Comparison of ENCODE assay signal across 14 cellular contexts in genomic region chr10:93267521-93267920, GRCh38.
A peak's percentile ranks its signal among the peaks of the same experiment; 100 is the strongest.
DNase-seq lines count a peak whose midpoint lies in the region; ATAC-seq, FAIRE-seq and TF ChIP-seq lines count a peak whose summit lies in the region.
"Had no signal": no experiment of that assay in that cellular context is flagged by ENCODE, and none has a peak within 500 bp of the region (broad histone marks: within the 10 kb centered on the region; RNA-seq: fewer than 3 reads in every experiment).

No MANE protein-coding gene starts in this region.

- H3K9me3 Mint-ChIP-seq in stimulated activated naive CD8-positive, alpha-beta T cell treated with anti-CD3 and anti-CD28 coated beads, Interleukin-15, amount 100 ng/mL, for 72 hours = peaks cover 0 to 9% of the 10 kb centered on the region in 2 donors
- H3K9me3 Mint-ChIP-seq: effector memory CD8-positive, alpha-beta T cell had no signal

- no peak overlapping the region for H3K4me2 ChIP-seq in osteoblast (ENCODE audit: insufficient read depth, low read length)
- H3K4me2 ChIP-seq: neural progenitor cell had no signal

- intact Hi-C loops in pancreas (cut with DNase I) = no loop called here

- 22 to 44% methylated on average over 3 of the region's 3 CpGs for WGBS in pancreas, 2 donors

- no peak overlapping the region for H3K4me3 Mint-ChIP-seq in stimulated activated naive CD8-positive, alpha-beta T cell treated with anti-CD3 and anti-CD28 coated beads, Interleukin-15, amount 100 ng/mL, for 72 hours
- H3K4me3 Mint-ChIP-seq: activated naive CD8-positive, alpha-beta T cell treated with anti-CD3 and anti-CD28 coated beads for 36 hours; effector memory CD8-positive, alpha-beta T cell; neural progenitor cell had no signal

- no peak overlapping the region for H3K27ac Mint-ChIP-seq in stimulated activated naive CD8-positive, alpha-beta T cell treated with anti-CD3 and anti-CD28 coated beads, Interleukin-15, amount 100 ng/mL, for 72 hours
- H3K27ac Mint-ChIP-seq: activated naive CD8-positive, alpha-beta T cell treated with anti-CD3 and anti-CD28 coated beads for 36 hours; effector memory CD8-positive, alpha-beta T cell; neural progenitor cell had no signal

- peaks cover 5% of the 10 kb centered on the region for H3K27me3 ChIP-seq in osteoblast (ENCODE audit: insufficient read depth, low read length)
- no peaks in the 10 kb centered on the region for H3K27me3 ChIP-seq in pancreas
- H3K27me3 ChIP-seq: neural progenitor cell, vagina had no signal

- FAIRE-seq in pancreas (lab: Jason Lieb, UNC) = no peak
- FAIRE-seq: HepG2 had no signal

- no peaks in the 10 kb centered on the region for H4K20me1 ChIP-seq in osteoblast (ENCODE audit: insufficient read depth, low read length)

- H3K9me3 ChIP-seq in osteoblast (ENCODE audit: low read depth, low read length) (peaks cover 1% of the 10 kb centered on the region), pancreas (no peaks in the 10 kb centered on the region)
- H3K9me3 ChIP-seq: vagina had no signal

- peak; percentile 73 for ATAC-seq in stimulated activated naive CD8-positive, alpha-beta T cell treated with anti-CD3 and anti-CD28 coated beads, Interleukin-15, amount 100 ng/mL, for 72 hours
- no peak for ATAC-seq in stimulated activated naive CD8-positive, alpha-beta T cell treated with anti-CD3 and anti-CD28 coated beads, Interleukin-15, Interleukin-2, amounts not matched to agents 100 U/mL and 50 U/mL, for 24 hours
- ATAC-seq in HG02623 (IDR thresholded peaks at IDR 0.05; ENCODE audit: unreplicated experiment) (peak; percentile 98), HG03460 (IDR thresholded peaks at IDR 0.05; ENCODE audit: unreplicated experiment) (peak; percentile 99), pancreas (no peak)
- ATAC-seq: effector memory CD8-positive, alpha-beta T cell; HepG2 had no signal

- H3K4me1 Mint-ChIP-seq in stimulated activated naive CD8-positive, alpha-beta T cell treated with anti-CD3 and anti-CD28 coated beads, Interleukin-15, amount 100 ng/mL, for 72 hours = peaks cover 6% of the 10 kb centered on the region

- H3K79me2 ChIP-seq in osteoblast (ENCODE audit: insufficient read depth, low read length) = no peaks in the 10 kb centered on the region

- DNase-seq in stimulated activated naive CD8-positive, alpha-beta T cell treated with anti-CD3 and anti-CD28 coated beads, Interleukin-15, amount 100 ng/mL, for 72 hours = no peak
- no peak for DNase-seq in stimulated activated naive CD8-positive, alpha-beta T cell treated with anti-CD3 and anti-CD28 coated beads, Interleukin-15, Interleukin-2, amounts not matched to agents 100 U/mL and 50 U/mL, for 24 hours
- no peak for DNase-seq in islet precursor cell
- no peak for DNase-seq in NCI-H774 (lab: John Stamatoyannopoulos, UW)
- no peak for DNase-seq in osteoblast (ENCODE audit: insufficient read length, low spot score, missing footprints)
- no peak for DNase-seq in pancreas
- DNase-seq: activated naive CD8-positive, alpha-beta T cell treated with anti-CD3 and anti-CD28 coated beads for 36 hours; effector memory CD8-positive, alpha-beta T cell had no signal

- peaks cover under 1% of the 10 kb centered on the region for H3K4me1 ChIP-seq in osteoblast (ENCODE audit: insufficient read depth, low read length)
- H3K4me1 ChIP-seq in pancreas = no peaks in the 10 kb centered on the region
- H3K4me1 ChIP-seq: vagina had no signal

- H3K27ac ChIP-seq in osteoblast (ENCODE audit: low read depth, low read length) (no peak overlapping the region), pancreas (no peak overlapping the region)
- H3K27ac ChIP-seq: neural progenitor cell, vagina, VCaP had no signal

- H3K36me3 ChIP-seq in osteoblast (ENCODE audit: insufficient read depth, low read length) (no peaks in the 10 kb centered on the region), pancreas (no peaks in the 10 kb centered on the region)
- H3K36me3 ChIP-seq: neural progenitor cell, vagina had no signal

- H3K4me3 ChIP-seq in osteoblast (ENCODE audit: insufficient read depth, low read length) (no peak overlapping the region), pancreas (no peak overlapping the region)
- H3K4me3 ChIP-seq: neural progenitor cell, vagina had no signal

- TF ChIP-seq CTCF in osteoblast (IDR thresholded peaks at IDR 0.05; ENCODE audit: extremely low read depth, low read depth, low read length) = no peak
- TF ChIP-seq CTCF in pancreas (IDR thresholded peaks at IDR 0.05) = no peak

- H2AFZ ChIP-seq in osteoblast (ENCODE audit: low read length) = no peak overlapping the region
- H2AFZ ChIP-seq: neural progenitor cell had no signal

- H3K27me3 Mint-ChIP-seq in stimulated activated naive CD8-positive, alpha-beta T cell treated with anti-CD3 and anti-CD28 coated beads, Interleukin-15, amount 100 ng/mL, for 72 hours = no peaks in the 10 kb centered on the region
- H3K27me3 Mint-ChIP-seq: activated naive CD8-positive, alpha-beta T cell treated with anti-CD3 and anti-CD28 coated beads for 36 hours had no signal

Comparison
In these comparisons a context has a peak if more than half of its experiments do, and no peak if none do; other contexts are left out.
1. ATAC-seq: peak in stimulated activated naive CD8-positive, alpha-beta T cell treated with anti-CD3 and anti-CD28 coated beads, Interleukin-15, amount 100 ng/mL, for 72 hours (single experiment), HG02623 (single experiment) and HG03460 (single experiment); none in stimulated activated naive CD8-positive, alpha-beta T cell treated with anti-CD3 and anti-CD28 coated beads, Interleukin-15, Interleukin-2, amounts not matched to agents 100 U/mL and 50 U/mL, for 24 hours (single experiment) and pancreas (0 of 4).